ENCODE assay signal across 28 cellular contexts in the genomic region with DNA sequence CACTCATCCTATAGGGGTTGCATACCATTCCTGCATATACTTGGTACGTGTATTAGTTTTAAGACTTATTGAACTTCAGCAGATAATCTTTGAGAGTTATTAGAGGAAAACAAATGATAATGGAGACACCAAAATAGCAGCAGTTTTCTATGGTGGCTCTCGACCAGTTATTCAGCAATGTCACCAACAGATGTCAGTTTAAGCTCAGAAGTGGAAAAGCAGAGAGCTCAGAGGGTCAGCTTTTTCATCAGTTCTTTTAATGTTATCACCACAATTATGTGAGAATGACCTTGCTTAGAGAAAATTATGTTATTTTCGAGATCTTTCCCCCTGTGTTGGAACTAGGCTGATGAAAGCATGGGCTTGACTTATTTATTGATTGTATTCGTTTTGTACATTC. TPM values are rescaled to one million over a fixed set of nuclear protein-coding genes. Genes with fewer than 3 reads are reported as not detected.
A peak's percentile ranks its signal among the peaks of the same experiment; 100 is the strongest.
DNase-seq lines count a peak whose midpoint lies in the region; ATAC-seq and TF ChIP-seq lines count a peak whose summit lies in the region.
"Had no signal": no experiment of that assay in that cellular context is flagged by ENCODE, and none has a peak within 500 bp of the region (broad histone marks: within the 10 kb centered on the region; RNA-seq: fewer than 3 reads in every experiment).

No MANE protein-coding gene starts in this region.

- H3K36me3 ChIP-seq in liver (ENCODE audit: control insufficient read depth in 4 of 4, insufficient read depth in 3 of 4, low read depth in 1 of 4, low read length in 3 of 4) = peaks cover 13 to 41% (median 22%) of the 10 kb centered on the region in 4 donors
- peaks cover 50% of the 10 kb centered on the region for H3K36me3 ChIP-seq in effector memory CD4-positive, alpha-beta T cell (ENCODE audit: control insufficient read depth, insufficient read depth, low read length)

- no peak overlapping the region for H2AK5ac ChIP-seq in H9 (ENCODE audit: insufficient read length, low read length)

- no peaks in the 10 kb centered on the region for H3K23me2 ChIP-seq in H9 (ENCODE audit: insufficient read length, low read depth, low read length, poor library complexity, severe bottlenecking)

- no peaks in the 10 kb centered on the region for H3K4me1 Mint-ChIP-seq in H9

- no CpG with 5 or more reads among the region's 4 CpGs for WGBS in H9 (ENCODE audit: extremely low coverage, insufficient read length, low lambda C conversion rate)
- 79% methylated on average over 4 of the region's 4 CpGs for whole genome bisulfite sequencing in liver

- no peak overlapping the region for H3K4ac ChIP-seq in H9 (ENCODE audit: low read depth, low read length)

- H3K4me1 ChIP-seq in H9 (ENCODE audit: insufficient read depth, low read length) (no peaks in the 10 kb centered on the region), liver (ENCODE audit: control insufficient read depth in 4 of 4, insufficient read depth in 4 of 4, low read length in 3 of 4) (no peaks in the 10 kb centered on the region)
- H3K4me1 ChIP-seq in effector memory CD4-positive, alpha-beta T cell (ENCODE audit: control insufficient read depth, insufficient read depth, low read length, poor library complexity, severe bottlenecking) = no peaks in the 10 kb centered on the region
- H3K4me1 ChIP-seq: esophagus muscularis mucosa, SJCRH30 had no signal

- DNase-seq in Ammon's horn (ENCODE audit: low spot score) = peak; percentile 60
- DNase-seq in H9 = no peak
- no peak for DNase-seq in islet precursor cell
- DNase-seq in effector memory CD4-positive, alpha-beta T cell = no peak
- DNase-seq: activated CD4-positive, alpha-beta T cell treated with anti-CD3 and anti-CD28 coated beads, Interleukin-2, amount 50 U/mL, for 1 hour; CD4-positive, alpha-beta T cell; DMS79 treated with DMSO at 0.1 percent for 48 hours; effector CD8-positive, alpha-beta T cell; gastrocnemius medialis; GM23248; kidney; NCI-H774; retina; SJCRH30; spleen; stimulated activated CD4-positive, alpha-beta T cell treated with anti-CD3 and anti-CD28 coated beads, Interleukin-4, amount 100 ng/mL, for 1 hour; stimulated activated naive CD4-positive, alpha-beta T cell; T-helper 2 cell; WERI-Rb-1 had no signal

- no peak overlapping the region for H3K9ac ChIP-seq in H9 (ENCODE audit: extremely low read depth, insufficient read length, low read length)
- no peak overlapping the region for H3K9ac ChIP-seq in liver (ENCODE audit: low read depth in 1 of 2, low read length in 2 of 2)
- H3K9ac ChIP-seq: GM23248 had no signal

- no peak overlapping the region for H2BK15ac ChIP-seq in H9 (ENCODE audit: low read depth, low read length)

- no peak overlapping the region for H3K4me3 ChIP-seq in liver (ENCODE audit: low read depth in 1 of 3, low read length in 3 of 3)
- H3K4me3 ChIP-seq in effector memory CD4-positive, alpha-beta T cell (ENCODE audit: insufficient read depth, low read depth, low read length, poor library complexity, severe bottlenecking) = no peak overlapping the region
- H3K4me3 ChIP-seq: esophagus muscularis mucosa, gastrocnemius medialis, GM12878, GM23248, SJCRH30, spleen had no signal

- H3K9me3 ChIP-seq in H9 (ENCODE audit: control insufficient read depth, low read depth, low read length) (no peaks in the 10 kb centered on the region), liver (ENCODE audit: control insufficient read depth in 4 of 4, low read length in 3 of 4) (no peaks in the 10 kb centered on the region)
- no peaks in the 10 kb centered on the region for H3K9me3 ChIP-seq in effector memory CD4-positive, alpha-beta T cell (ENCODE audit: control insufficient read depth, low read length)
- H3K9me3 ChIP-seq: esophagus muscularis mucosa, gastrocnemius medialis, SJCRH30, spleen had no signal

- no peak overlapping the region for H2BK20ac ChIP-seq in H9 (ENCODE audit: low read depth, low read length, poor library complexity, severe bottlenecking)

- TF ChIP-seq CTCF in H9 (conservative IDR thresholded peaks at IDR 0.05) = 0 out of 3 replicates have a peak, but pooled peaks have one; percentile 16
- TF ChIP-seq CTCF in VCaP (conservative IDR thresholded peaks at IDR 0.05) = peak; percentile 15; the same call in 1 of the 2 replicates
- TF ChIP-seq CTCF in liver (IDR thresholded peaks at IDR 0.05; ENCODE audit: low read depth, low read length, missing input control) = peak; percentile 14

- H4K8ac ChIP-seq in H9 (replicated peaks; ENCODE audit: insufficient read length, low read depth, low read length) = no peak overlapping the region

- no peaks in the 10 kb centered on the region for H4K20me1 ChIP-seq in H9 (ENCODE audit: control insufficient read depth, insufficient read depth, insufficient read length)

- ATAC-seq in HG03469 (IDR thresholded peaks at IDR 0.05; ENCODE audit: unreplicated experiment) = no peak
- ATAC-seq in GM21390 (IDR thresholded peaks at IDR 0.05; ENCODE audit: unreplicated experiment) = no peak
- ATAC-seq: activated naive CD4-positive, alpha-beta T cell treated with anti-CD3 and anti-CD28 coated beads, Interleukin-2, amount 50 U/mL, for 72 hours; gastrocnemius medialis; GM12878 had no signal

- H3K9me3 Mint-ChIP-seq in H9 = no peaks in the 10 kb centered on the region
- H3K9me3 Mint-ChIP-seq: activated naive CD4-positive, alpha-beta T cell treated with anti-CD3 and anti-CD28 coated beads, Interleukin-2, amount 50 U/mL, for 72 hours; CD4-positive, alpha-beta T cell; central memory CD8-positive, alpha-beta T cell; IgD-negative memory B cell had no signal

- no peaks in the 10 kb centered on the region for H3K79me1 ChIP-seq in H9 (ENCODE audit: insufficient read depth, low read depth, low read length, poor library complexity, severe bottlenecking)

- H3K27me3 Mint-ChIP-seq in H9 (ENCODE audit: low read depth) = no peaks in the 10 kb centered on the region
- H3K27me3 Mint-ChIP-seq: CD4-positive, alpha-beta T cell; central memory CD8-positive, alpha-beta T cell; IgD-negative memory B cell had no signal

- H3K27ac ChIP-seq in H9 (ENCODE audit: insufficient read length, low read depth, low read length) (no peak overlapping the region), VCaP (no peak overlapping the region), liver (ENCODE audit: low read depth in 1 of 2, low read length in 2 of 2) (no peak overlapping the region)
- H3K27ac ChIP-seq in effector memory CD4-positive, alpha-beta T cell (ENCODE audit: insufficient read depth, low read length, poor library complexity, severe bottlenecking) = no peak overlapping the region
- H3K27ac ChIP-seq: esophagus muscularis mucosa, gastrocnemius medialis, GM23248, SJCRH30, spleen, WERI-Rb-1 had no signal

- no peak overlapping the region for H3T11ph ChIP-seq in H9 (ENCODE audit: low read length)

- H3K36me3 Mint-ChIP-seq in H9 (ENCODE audit: insufficient read depth in 1 of 3, low read depth in 3 of 3) = peaks cover 21 to 70% (median 44%) of the 10 kb centered on the region in 3 experiments; a peak in 6 of 7 replicates

- no peak overlapping the region for H2AFZ ChIP-seq in H9 (ENCODE audit: low read length)
- H2AFZ ChIP-seq: GM23248 had no signal

- H3K4me3 Mint-ChIP-seq in H9 = no peak overlapping the region
- H3K4me3 Mint-ChIP-seq: CD4-positive, alpha-beta T cell; central memory CD8-positive, alpha-beta T cell; IgD-negative memory B cell had no signal

- no peak overlapping the region for H4K91ac ChIP-seq in H9 (ENCODE audit: insufficient read length, low read depth, low read length)

- H3K18ac ChIP-seq in H9 (ENCODE audit: insufficient read length, low read depth, low read length) = no peak overlapping the region

- no peak overlapping the region for H3K14ac ChIP-seq in H9 (ENCODE audit: insufficient read depth, low read length)

- H4K5ac ChIP-seq in H9 (ENCODE audit: insufficient read length, low read depth, low read length) = no peak overlapping the region

- no peak overlapping the region for H2BK5ac ChIP-seq in H9 (ENCODE audit: insufficient read length, low read length)

- H3K4me2 ChIP-seq in H9 (ENCODE audit: insufficient read depth, insufficient read length, low read length) = no peak overlapping the region

- H3K79me2 ChIP-seq in H9 (ENCODE audit: insufficient read depth, low read length) = no peaks in the 10 kb centered on the region

- no peak overlapping the region for H2BK12ac ChIP-seq in H9 (ENCODE audit: insufficient read length, low read depth, low read length)

- no peaks in the 10 kb centered on the region for H3K27me3 ChIP-seq in H9 (ENCODE audit: insufficient read depth, low read length)
- no peaks in the 10 kb centered on the region for H3K27me3 ChIP-seq in liver (ENCODE audit: control insufficient read depth in 4 of 4, insufficient read depth in 4 of 4, low read length in 3 of 4)
- H3K27me3 ChIP-seq in effector memory CD4-positive, alpha-beta T cell (replicated peaks; ENCODE audit: control insufficient read depth, insufficient read depth, low read length, poor library complexity, severe bottlenecking) = no peaks in the 10 kb centered on the region
- H3K27me3 ChIP-seq: esophagus muscularis mucosa, gastrocnemius medialis, SJCRH30, spleen had no signal

- TF ChIP-seq RAD21 in liver (IDR thresholded peaks at IDR 0.05) = peak; percentile 44 to 55

- H3K23ac ChIP-seq in H9 (ENCODE audit: insufficient read length, low read depth, low read length) = no peak overlapping the region

- H2BK120ac ChIP-seq in H9 (ENCODE audit: low read depth, low read length, poor library complexity, severe bottlenecking) = no peak overlapping the region

- no peak overlapping the region for H3K56ac ChIP-seq in H9 (ENCODE audit: insufficient read length, low read depth, low read length)

- no peak overlapping the region for H3K27ac Mint-ChIP-seq in H9
- H3K27ac Mint-ChIP-seq: activated naive CD4-positive, alpha-beta T cell treated with anti-CD3 and anti-CD28 coated beads, Interleukin-2, amount 50 U/mL, for 72 hours; CD4-positive, alpha-beta T cell; IgD-negative memory B cell had no signal

TF ChIP-seq in liver, 16 proteins besides CTCF, POLR2A, EP300 and RAD21:
- TF ChIP-seq GABPA (IDR thresholded peaks at IDR 0.05 in 1 of 2, conservative IDR thresholded peaks at IDR 0.05 in 1 of 2) (no peak), JUND (IDR thresholded peaks at IDR 0.05) (no peak), HNF4G (IDR thresholded peaks at IDR 0.05) (no peak)

RNA-seq across cellular contexts. Expression of gene PTPN11, which starts 32.0 kb away (rescaled TPM):
- total RNA-seq in H9 (2021) = 108 and 112 TPM in 2 replicates
- total RNA-seq in liver = 10 to 100 TPM; 33.7 to 73.3 TPM
- polyA plus RNA-seq in liver = 10 to 100 TPM; 34.3 to 38.5 TPM

RNA-seq across cellular contexts. Expression of gene RPL6, which starts 41.3 kb away (rescaled TPM):
- total RNA-seq in H9 (2021) (1,918 and 1,921 TPM in 2 replicates), liver (100 to 1,000 TPM; 460 to 584 TPM)
- 100 to 1,000 TPM; 182 to 610 TPM for polyA plus RNA-seq in liver
